Comparison of ENCODE assay signal across 1 cellular context in the genomic region with DNA sequence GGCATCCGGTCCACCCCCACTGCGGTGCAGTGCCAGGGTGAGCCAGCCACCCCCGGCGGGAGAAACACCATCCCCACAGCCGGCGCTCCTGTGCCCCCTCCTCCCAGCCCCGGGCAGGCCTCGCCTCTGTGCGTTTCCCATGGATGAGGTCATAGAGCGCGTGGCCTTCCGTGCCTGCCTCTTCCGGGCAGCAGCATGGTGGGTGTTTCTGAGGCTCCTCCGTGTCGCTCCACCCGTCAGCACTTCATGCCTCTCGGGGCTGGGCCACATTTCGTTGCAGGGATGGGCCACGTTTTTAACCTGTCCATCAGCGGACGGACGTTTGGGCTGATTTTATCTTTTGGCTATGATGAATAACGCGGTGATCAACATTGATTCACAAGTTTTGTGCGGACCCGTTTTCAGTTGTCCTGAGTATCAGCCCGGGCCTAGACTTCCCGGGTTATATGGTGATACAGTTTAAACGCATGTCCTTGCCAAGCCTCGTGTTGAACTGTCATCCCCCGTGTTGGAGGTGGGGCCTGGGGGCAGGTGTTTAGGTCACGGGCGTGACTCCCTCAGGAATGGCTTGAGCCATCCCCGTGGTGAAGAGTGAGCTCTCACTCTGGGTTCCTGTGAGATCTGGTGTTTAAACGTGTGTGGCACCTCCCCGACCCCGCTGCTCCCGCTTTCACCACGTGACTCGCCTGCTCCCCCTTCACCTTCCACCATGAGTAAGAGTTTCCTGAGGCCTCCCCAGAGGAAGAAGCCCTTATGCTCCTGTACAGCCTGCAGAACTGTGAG.
A peak's percentile ranks its signal among the peaks of the same experiment; 100 is the strongest.
TF ChIP-seq lines count a peak whose summit lies in the region.

No MANE protein-coding gene starts in this region.

TF ChIP-seq in K562, 482 proteins besides CTCF, POLR2A, EP300 and RAD21 (continued from another document):
- TF ChIP-seq, protein P1, sequence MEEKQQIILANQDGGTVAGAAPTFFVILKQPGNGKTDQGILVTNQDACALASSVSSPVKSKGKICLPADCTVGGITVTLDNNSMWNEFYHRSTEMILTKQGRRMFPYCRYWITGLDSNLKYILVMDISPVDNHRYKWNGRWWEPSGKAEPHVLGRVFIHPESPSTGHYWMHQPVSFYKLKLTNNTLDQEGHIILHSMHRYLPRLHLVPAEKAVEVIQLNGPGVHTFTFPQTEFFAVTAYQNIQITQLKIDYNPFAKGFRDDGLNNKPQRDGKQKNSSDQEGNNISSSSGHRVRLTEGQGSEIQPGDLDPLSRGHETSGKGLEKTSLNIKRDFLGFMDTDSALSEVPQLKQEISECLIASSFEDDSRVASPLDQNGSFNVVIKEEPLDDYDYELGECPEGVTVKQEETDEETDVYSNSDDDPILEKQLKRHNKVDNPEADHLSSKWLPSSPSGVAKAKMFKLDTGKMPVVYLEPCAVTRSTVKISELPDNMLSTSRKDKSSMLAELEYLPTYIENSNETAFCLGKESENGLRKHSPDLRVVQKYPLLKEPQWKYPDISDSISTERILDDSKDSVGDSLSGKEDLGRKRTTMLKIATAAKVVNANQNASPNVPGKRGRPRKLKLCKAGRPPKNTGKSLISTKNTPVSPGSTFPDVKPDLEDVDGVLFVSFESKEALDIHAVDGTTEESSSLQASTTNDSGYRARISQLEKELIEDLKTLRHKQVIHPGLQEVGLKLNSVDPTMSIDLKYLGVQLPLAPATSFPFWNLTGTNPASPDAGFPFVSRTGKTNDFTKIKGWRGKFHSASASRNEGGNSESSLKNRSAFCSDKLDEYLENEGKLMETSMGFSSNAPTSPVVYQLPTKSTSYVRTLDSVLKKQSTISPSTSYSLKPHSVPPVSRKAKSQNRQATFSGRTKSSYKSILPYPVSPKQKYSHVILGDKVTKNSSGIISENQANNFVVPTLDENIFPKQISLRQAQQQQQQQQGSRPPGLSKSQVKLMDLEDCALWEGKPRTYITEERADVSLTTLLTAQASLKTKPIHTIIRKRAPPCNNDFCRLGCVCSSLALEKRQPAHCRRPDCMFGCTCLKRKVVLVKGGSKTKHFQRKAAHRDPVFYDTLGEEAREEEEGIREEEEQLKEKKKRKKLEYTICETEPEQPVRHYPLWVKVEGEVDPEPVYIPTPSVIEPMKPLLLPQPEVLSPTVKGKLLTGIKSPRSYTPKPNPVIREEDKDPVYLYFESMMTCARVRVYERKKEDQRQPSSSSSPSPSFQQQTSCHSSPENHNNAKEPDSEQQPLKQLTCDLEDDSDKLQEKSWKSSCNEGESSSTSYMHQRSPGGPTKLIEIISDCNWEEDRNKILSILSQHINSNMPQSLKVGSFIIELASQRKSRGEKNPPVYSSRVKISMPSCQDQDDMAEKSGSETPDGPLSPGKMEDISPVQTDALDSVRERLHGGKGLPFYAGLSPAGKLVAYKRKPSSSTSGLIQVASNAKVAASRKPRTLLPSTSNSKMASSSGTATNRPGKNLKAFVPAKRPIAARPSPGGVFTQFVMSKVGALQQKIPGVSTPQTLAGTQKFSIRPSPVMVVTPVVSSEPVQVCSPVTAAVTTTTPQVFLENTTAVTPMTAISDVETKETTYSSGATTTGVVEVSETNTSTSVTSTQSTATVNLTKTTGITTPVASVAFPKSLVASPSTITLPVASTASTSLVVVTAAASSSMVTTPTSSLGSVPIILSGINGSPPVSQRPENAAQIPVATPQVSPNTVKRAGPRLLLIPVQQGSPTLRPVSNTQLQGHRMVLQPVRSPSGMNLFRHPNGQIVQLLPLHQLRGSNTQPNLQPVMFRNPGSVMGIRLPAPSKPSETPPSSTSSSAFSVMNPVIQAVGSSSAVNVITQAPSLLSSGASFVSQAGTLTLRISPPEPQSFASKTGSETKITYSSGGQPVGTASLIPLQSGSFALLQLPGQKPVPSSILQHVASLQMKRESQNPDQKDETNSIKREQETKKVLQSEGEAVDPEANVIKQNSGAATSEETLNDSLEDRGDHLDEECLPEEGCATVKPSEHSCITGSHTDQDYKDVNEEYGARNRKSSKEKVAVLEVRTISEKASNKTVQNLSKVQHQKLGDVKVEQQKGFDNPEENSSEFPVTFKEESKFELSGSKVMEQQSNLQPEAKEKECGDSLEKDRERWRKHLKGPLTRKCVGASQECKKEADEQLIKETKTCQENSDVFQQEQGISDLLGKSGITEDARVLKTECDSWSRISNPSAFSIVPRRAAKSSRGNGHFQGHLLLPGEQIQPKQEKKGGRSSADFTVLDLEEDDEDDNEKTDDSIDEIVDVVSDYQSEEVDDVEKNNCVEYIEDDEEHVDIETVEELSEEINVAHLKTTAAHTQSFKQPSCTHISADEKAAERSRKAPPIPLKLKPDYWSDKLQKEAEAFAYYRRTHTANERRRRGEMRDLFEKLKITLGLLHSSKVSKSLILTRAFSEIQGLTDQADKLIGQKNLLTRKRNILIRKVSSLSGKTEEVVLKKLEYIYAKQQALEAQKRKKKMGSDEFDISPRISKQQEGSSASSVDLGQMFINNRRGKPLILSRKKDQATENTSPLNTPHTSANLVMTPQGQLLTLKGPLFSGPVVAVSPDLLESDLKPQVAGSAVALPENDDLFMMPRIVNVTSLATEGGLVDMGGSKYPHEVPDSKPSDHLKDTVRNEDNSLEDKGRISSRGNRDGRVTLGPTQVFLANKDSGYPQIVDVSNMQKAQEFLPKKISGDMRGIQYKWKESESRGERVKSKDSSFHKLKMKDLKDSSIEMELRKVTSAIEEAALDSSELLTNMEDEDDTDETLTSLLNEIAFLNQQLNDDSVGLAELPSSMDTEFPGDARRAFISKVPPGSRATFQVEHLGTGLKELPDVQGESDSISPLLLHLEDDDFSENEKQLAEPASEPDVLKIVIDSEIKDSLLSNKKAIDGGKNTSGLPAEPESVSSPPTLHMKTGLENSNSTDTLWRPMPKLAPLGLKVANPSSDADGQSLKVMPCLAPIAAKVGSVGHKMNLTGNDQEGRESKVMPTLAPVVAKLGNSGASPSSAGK (IDR thresholded peaks at IDR 0.05), result peak; percentile 75
- TF ChIP-seq, protein P2, sequence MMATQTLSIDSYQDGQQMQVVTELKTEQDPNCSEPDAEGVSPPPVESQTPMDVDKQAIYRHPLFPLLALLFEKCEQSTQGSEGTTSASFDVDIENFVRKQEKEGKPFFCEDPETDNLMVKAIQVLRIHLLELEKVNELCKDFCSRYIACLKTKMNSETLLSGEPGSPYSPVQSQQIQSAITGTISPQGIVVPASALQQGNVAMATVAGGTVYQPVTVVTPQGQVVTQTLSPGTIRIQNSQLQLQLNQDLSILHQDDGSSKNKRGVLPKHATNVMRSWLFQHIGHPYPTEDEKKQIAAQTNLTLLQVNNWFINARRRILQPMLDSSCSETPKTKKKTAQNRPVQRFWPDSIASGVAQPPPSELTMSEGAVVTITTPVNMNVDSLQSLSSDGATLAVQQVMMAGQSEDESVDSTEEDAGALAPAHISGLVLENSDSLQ (IDR thresholded peaks at IDR 0.05), result peak; percentile 31; the same call in 1 of the 2 replicates
- no peak for TF ChIP-seq ETV5 (CRISPR knock-in tag; IDR thresholded peaks at IDR 0.05; ENCODE audit: low read depth)
- TF ChIP-seq FOXM1 (IDR thresholded peaks at IDR 0.05; ENCODE audit: low read depth), result no peak
- no peak for TF ChIP-seq FOXM1 (CRISPR knock-in tag; IDR thresholded peaks at IDR 0.05; ENCODE audit: low read depth)
- TF ChIP-seq SRSF1 (IDR thresholded peaks at IDR 0.05; ENCODE audit: low read depth, low read length), result no peak
- TF ChIP-seq, protein P3, sequence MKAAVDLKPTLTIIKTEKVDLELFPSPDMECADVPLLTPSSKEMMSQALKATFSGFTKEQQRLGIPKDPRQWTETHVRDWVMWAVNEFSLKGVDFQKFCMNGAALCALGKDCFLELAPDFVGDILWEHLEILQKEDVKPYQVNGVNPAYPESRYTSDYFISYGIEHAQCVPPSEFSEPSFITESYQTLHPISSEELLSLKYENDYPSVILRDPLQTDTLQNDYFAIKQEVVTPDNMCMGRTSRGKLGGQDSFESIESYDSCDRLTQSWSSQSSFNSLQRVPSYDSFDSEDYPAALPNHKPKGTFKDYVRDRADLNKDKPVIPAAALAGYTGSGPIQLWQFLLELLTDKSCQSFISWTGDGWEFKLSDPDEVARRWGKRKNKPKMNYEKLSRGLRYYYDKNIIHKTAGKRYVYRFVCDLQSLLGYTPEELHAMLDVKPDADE (conservative IDR thresholded peaks at IDR 0.05; ENCODE audit: control insufficient read depth, low read depth, low read length), result no peak
- TF ChIP-seq, protein P4, sequence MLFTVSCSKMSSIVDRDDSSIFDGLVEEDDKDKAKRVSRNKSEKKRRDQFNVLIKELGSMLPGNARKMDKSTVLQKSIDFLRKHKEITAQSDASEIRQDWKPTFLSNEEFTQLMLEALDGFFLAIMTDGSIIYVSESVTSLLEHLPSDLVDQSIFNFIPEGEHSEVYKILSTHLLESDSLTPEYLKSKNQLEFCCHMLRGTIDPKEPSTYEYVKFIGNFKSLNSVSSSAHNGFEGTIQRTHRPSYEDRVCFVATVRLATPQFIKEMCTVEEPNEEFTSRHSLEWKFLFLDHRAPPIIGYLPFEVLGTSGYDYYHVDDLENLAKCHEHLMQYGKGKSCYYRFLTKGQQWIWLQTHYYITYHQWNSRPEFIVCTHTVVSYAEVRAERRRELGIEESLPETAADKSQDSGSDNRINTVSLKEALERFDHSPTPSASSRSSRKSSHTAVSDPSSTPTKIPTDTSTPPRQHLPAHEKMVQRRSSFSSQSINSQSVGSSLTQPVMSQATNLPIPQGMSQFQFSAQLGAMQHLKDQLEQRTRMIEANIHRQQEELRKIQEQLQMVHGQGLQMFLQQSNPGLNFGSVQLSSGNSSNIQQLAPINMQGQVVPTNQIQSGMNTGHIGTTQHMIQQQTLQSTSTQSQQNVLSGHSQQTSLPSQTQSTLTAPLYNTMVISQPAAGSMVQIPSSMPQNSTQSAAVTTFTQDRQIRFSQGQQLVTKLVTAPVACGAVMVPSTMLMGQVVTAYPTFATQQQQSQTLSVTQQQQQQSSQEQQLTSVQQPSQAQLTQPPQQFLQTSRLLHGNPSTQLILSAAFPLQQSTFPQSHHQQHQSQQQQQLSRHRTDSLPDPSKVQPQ (CRISPR knock-in tag; IDR thresholded peaks at IDR 0.05; ENCODE audit: borderline replicate concordance), result no peak
- no peak for TF ChIP-seq CBX8 (IDR thresholded peaks at IDR 0.05; ENCODE audit: borderline replicate concordance, extremely low read depth, low read depth, low read length, poor library complexity, severe bottlenecking)
- 0 out of 2 replicates have a peak, but pooled peaks have one; percentile 6 for TF ChIP-seq JUND (IDR thresholded peaks at IDR 0.05; ENCODE audit: borderline replicate concordance, low read depth, low read length)
- TF ChIP-seq JUND (tag; IDR thresholded peaks at IDR 0.05; ENCODE audit: borderline replicate concordance, low read depth, low read length), result peak; percentile 54; the same call in 2 of the 3 replicates
- peak; percentile 45; the same call in 1 of the 2 replicates for TF ChIP-seq ATF7 (IDR thresholded peaks at IDR 0.05)
- TF ChIP-seq, protein P5, sequence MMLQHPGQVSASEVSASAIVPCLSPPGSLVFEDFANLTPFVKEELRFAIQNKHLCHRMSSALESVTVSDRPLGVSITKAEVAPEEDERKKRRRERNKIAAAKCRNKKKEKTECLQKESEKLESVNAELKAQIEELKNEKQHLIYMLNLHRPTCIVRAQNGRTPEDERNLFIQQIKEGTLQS (IDR thresholded peaks at IDR 0.05), result peak; percentile 56
- TF ChIP-seq, protein P5 (CRISPR knock-in tag; conservative IDR thresholded peaks at IDR 0.05), result no peak
- no peak for TF ChIP-seq ZNF121 (CRISPR knock-in tag; conservative IDR thresholded peaks at IDR 0.05)
- TF ChIP-seq PHB2 (IDR thresholded peaks at IDR 0.05; ENCODE audit: low read depth), result no peak
- no peak for TF ChIP-seq ETV1 (tag; conservative IDR thresholded peaks at IDR 0.05; ENCODE audit: low read depth)
- no peak for TF ChIP-seq RBM34 (IDR thresholded peaks at IDR 0.05; ENCODE audit: borderline replicate concordance, insufficient read depth, low read length)
- no peak for TF ChIP-seq HLTF (IDR thresholded peaks at IDR 0.05)
TF ChIP-seq in K562: peak in this region for 29.
